Comparison of ENCODE assay signal across 8 cellular contexts in genomic region chr7:139230774-139231512, GRCh38. TPM values are rescaled to one million over a fixed set of nuclear protein-coding genes. Genes with fewer than 3 reads are reported as not detected.
DNase-seq lines count a peak whose midpoint lies in the region; ATAC-seq lines count a peak whose summit lies in the region.

Gene UBN2, plus strand, starts transcription at chr7:139231237. Its CDS starts 248 bp downstream, at chr7:139231485.

- peak within 1 kb of the TSS; percentile 97 for H3K27ac ChIP-seq in cingulate gyrus (ENCODE audit: low read depth, low read length)

- intact Hi-C loops in activated CD4-positive, alpha-beta T cell treated with anti-CD3 and anti-CD28 coated beads for 36 hours (cut with DNase I, micrococcal nuclease): loop anchor here (1.0 to 5.0 kb wide), 10 partner anchors 98 to 769 kb away; partner anchors contain the start of genes FMC1 (in 2 of the 2), LUC7L2 (in 2 of the 2), ZC3HAV1 (in 2 of the 2) and TRIM24 (in 1 of the 2)

- H3K9me3 Mint-ChIP-seq in activated CD4-positive, alpha-beta T cell treated with anti-CD3 and anti-CD28 coated beads for 36 hours (ENCODE audit: low read depth): no peaks in the 10 kb centered on the region

- peak within 1 kb of the TSS; percentile 98 for H3K4me3 Mint-ChIP-seq in activated CD4-positive, alpha-beta T cell treated with anti-CD3 and anti-CD28 coated beads for 36 hours

- H3K36me3 Mint-ChIP-seq in activated CD4-positive, alpha-beta T cell treated with anti-CD3 and anti-CD28 coated beads for 36 hours (ENCODE audit: low read depth): peaks cover 5% of the 10 kb centered on the region

- POLR2A ChIA-PET in activated CD4-positive, alpha-beta T cell treated with anti-CD3 and anti-CD28 coated beads for 36 hours (lab: Charles Lee): interaction anchor here (0.9 kb wide), 1 partner anchor 98 kb away, joined by 3 read pairs; a partner anchor contains a TSS

- DNase-seq in Ammon's horn (ENCODE audit: low spot score) (peak; percentile 99), GM19238 (ENCODE audit: insufficient read length, low spot score) (peak; percentile 96), NCI-H524 (lab: John Stamatoyannopoulos, UW) (peak; percentile 92 to 96), kidney tubule cell (ENCODE audit: low spot score) (peak; percentile 99)
- DNase-seq in activated CD4-positive, alpha-beta T cell treated with anti-CD3 and anti-CD28 coated beads for 36 hours: peak; percentile 96
- DNase-seq in stimulated activated CD4-positive, alpha-beta T cell treated with anti-CD3 and anti-CD28 coated beads, Interleukin-1b, Interleukin-23, amount 100 ng/mL, for 24 hours (ENCODE audit: low read depth in 4 of 4, low spot score in 1 of 4): peak; percentile 70 to 92 (median 86)

- H3K27me3 Mint-ChIP-seq in activated CD4-positive, alpha-beta T cell treated with anti-CD3 and anti-CD28 coated beads for 36 hours: peaks cover 3% of the 10 kb centered on the region

- ATAC-seq in HG03442 (IDR thresholded peaks at IDR 0.05; ENCODE audit: unreplicated experiment): peak; percentile 95
- ATAC-seq in activated CD4-positive, alpha-beta T cell treated with anti-CD3 and anti-CD28 coated beads for 36 hours: peak; percentile 88

- CTCF ChIA-PET in activated CD4-positive, alpha-beta T cell treated with anti-CD3 and anti-CD28 coated beads for 36 hours (lab: Charles Lee): interaction anchor here (0.8 kb wide), 1 partner anchor 98 kb away, joined by 3 read pairs; no protein-coding TSS in a partner anchor

- H3K27ac Mint-ChIP-seq in activated CD4-positive, alpha-beta T cell treated with anti-CD3 and anti-CD28 coated beads for 36 hours: peak within 1 kb of the TSS; percentile 93

- peaks cover 20% of the 10 kb centered on the region for H3K4me1 Mint-ChIP-seq in activated CD4-positive, alpha-beta T cell treated with anti-CD3 and anti-CD28 coated beads for 36 hours

RNA-seq across cellular contexts. Expression of gene UBN2, which starts in this region (rescaled TPM):
- total RNA-seq in activated CD4-positive, alpha-beta T cell treated with anti-CD3 and anti-CD28 coated beads for 36 hours: 10 to 100 TPM in 1 of 2 experiments, 1 to 10 TPM in 1; 8.3 to 11.8 TPM

Comparison
In these comparisons a context has a peak if more than half of its experiments do, and no peak if none do; other contexts are left out.
1. Peak in every context shown above with its lines: DNase-seq, ATAC-seq and H3K27ac ChIP-seq.